ENCODE assay signal across 8 cellular contexts in the genomic region with DNA sequence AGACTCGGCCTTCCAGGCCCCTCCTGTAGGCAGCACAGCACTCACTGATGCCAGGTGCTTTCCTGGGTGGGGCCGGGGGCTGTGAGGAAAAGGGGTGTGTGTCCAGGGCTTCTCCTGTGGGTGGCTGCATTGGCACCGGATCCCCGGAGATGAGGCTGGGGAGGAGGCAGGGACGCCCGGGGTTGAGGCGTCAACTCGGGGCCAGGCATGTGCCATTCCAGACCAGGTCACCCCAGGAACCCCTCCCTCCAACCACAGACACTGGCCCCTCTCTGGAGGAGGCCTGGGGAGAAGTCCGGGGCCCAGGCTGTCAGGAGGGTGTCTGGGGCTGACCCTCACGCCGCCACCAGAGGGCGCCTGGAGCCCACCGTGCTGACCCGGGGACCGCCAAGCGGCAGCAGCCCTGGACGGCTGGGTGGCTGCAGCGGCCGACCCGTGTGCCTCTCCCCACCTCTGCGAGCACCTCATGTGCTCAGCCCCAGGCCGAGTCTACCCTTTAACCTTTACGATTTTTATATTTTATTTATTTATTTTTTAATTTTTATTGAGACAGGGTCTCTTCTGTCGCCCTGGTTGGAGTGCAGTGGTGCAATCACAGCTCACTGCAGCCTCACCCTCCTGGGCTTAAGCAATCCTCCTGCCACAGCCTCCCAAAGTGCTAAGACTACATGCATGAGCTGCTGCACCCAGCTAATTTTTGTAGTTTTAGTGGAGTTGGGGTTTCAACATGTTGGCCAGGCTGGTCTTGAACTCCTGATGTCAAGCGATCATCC. TPM values are rescaled to one million over a fixed set of nuclear protein-coding genes. Genes with fewer than 3 reads are reported as not detected.
DNase-seq lines count a peak whose midpoint lies in the region; TF ChIP-seq lines count a peak whose summit lies in the region.

No MANE protein-coding gene starts in this region.

- TF ChIP-seq CTCF in MM.1S (IDR thresholded peaks at IDR 0.05; ENCODE audit: low read length) (peak; percentile 77), VCaP (conservative IDR thresholded peaks at IDR 0.05) (peak; percentile 89), brain (conservative IDR thresholded peaks at IDR 0.05) (peak; percentile 91 to 97)

- H3K4me2 ChIP-seq in MM.1S (ENCODE audit: low read depth, low read length) = no peak overlapping the region

- H3K4me3 Mint-ChIP-seq in brain = peak overlapping the region in 3 of 5 experiments; percentile 16 to 73 (median 68)

- H3K4me1 Mint-ChIP-seq in brain = peaks cover 64% of the 10 kb centered on the region

- H3K9me3 Mint-ChIP-seq in brain = peaks cover 0 to 2% (median 0%) of the 10 kb centered on the region in 5 experiments

- DNase-seq in GDM1 (lab: John Stamatoyannopoulos, UW) (peak; percentile 54), MM.1S (peak; percentile 63), iPS-NIHi7 (ENCODE audit: extremely low spot score) (peak; percentile 92), pons (ENCODE audit: low spot score) (no peak), HPDE6-E6E7 (ENCODE audit: extremely low spot score) (no peak)
- peak; percentile 51 to 76 for DNase-seq in stimulated activated CD4-positive, alpha-beta T cell treated with anti-CD3 and anti-CD28 coated beads, Interleukin-15, amount 100 ng/mL, for 48 hours (ENCODE audit: low read depth in 2 of 2)

- H3K9me3 ChIP-seq in MM.1S (replicated peaks; ENCODE audit: insufficient read depth, low read length) = no peaks in the 10 kb centered on the region

- H3K36me3 Mint-ChIP-seq in brain = no peaks in the 10 kb centered on the region

- peak overlapping the region in 4 of 5 experiments; percentile 94 to 99 (median 96) for H3K27ac Mint-ChIP-seq in brain

- no peaks in the 10 kb centered on the region for H3K36me3 ChIP-seq in MM.1S (replicated peaks; ENCODE audit: insufficient read depth, low read length)

- no peaks in the 10 kb centered on the region for H3K79me2 ChIP-seq in MM.1S (ENCODE audit: low read length)

- H3K4me1 ChIP-seq in MM.1S (ENCODE audit: low read length) = peaks cover 7% of the 10 kb centered on the region; the same call in 1 of the 2 replicates

- H3K9ac ChIP-seq in MM.1S (ENCODE audit: low read length) = no peak overlapping the region

- H3K4me3 ChIP-seq in MM.1S (ENCODE audit: low read length) = no peak overlapping the region

- H4K20me1 ChIP-seq in MM.1S (ENCODE audit: insufficient read depth, low read length) = no peaks in the 10 kb centered on the region

- H3F3A ChIP-seq in MM.1S (ENCODE audit: insufficient read depth, low read length) = no peaks in the 10 kb centered on the region

- H3K27me3 Mint-ChIP-seq in brain = peaks cover 9% of the 10 kb centered on the region

- H3K27ac ChIP-seq in MM.1S (ENCODE audit: low read length) (no peak overlapping the region), VCaP (no peak overlapping the region)

- no peaks in the 10 kb centered on the region for H3K9me2 ChIP-seq in MM.1S (replicated peaks; ENCODE audit: insufficient read depth, low read length)

- no peak overlapping the region for H2AFZ ChIP-seq in MM.1S (ENCODE audit: low read length)

- peaks cover 46% of the 10 kb centered on the region for H3K27me3 ChIP-seq in MM.1S (replicated peaks; ENCODE audit: insufficient read depth, low read length)

RNA-seq across cellular contexts. Expression of a gene that starts 3.2 kb away (rescaled TPM):
- polyA plus RNA-seq in brain (ENCODE audit: insufficient read depth, low read depth, low replicate concordance) = 125 TPM

RNA-seq across cellular contexts. Expression of a gene that starts 6.1 kb away (rescaled TPM):
- 188 TPM for polyA plus RNA-seq in brain (ENCODE audit: insufficient read depth, low read depth, low replicate concordance)

RNA-seq across cellular contexts. Expression of a gene that starts 9.2 kb away (rescaled TPM):
- polyA plus RNA-seq in brain (ENCODE audit: insufficient read depth, low read depth, low replicate concordance) = 37.7 TPM

RNA-seq across cellular contexts. Expression of a gene that starts 14.5 kb away (rescaled TPM):
- polyA plus RNA-seq in brain (ENCODE audit: insufficient read depth, low read depth, low replicate concordance) = 0.39 TPM

RNA-seq across cellular contexts. Expression of a gene that starts 15.2 kb away (rescaled TPM):
- polyA plus RNA-seq in brain (ENCODE audit: insufficient read depth, low read depth, low replicate concordance) = 8.7 TPM

Comparison
In these comparisons a context has a peak if more than half of its experiments do, and no peak if none do; other contexts are left out.
1. DNase-seq: peak in GDM1 (single experiment), MM.1S (single experiment), iPS-NIHi7 (single experiment) and stimulated activated CD4-positive, alpha-beta T cell treated with anti-CD3 and anti-CD28 coated beads, Interleukin-15, amount 100 ng/mL, for 48 hours (2 of 2); none in pons (single experiment) and HPDE6-E6E7 (single experiment).
2. Peak in every context shown above with its lines, with median percentiles within 50 percentile points of each other: CTCF ChIP-seq.